Comparison of ENCODE assay signal across 8 cellular contexts in genomic region chr10:122051609-122052385, GRCh38.
DNase-seq lines count a peak whose midpoint lies in the region; ATAC-seq and TF ChIP-seq lines count a peak whose summit lies in the region.

No MANE protein-coding gene starts in this region.

- H3K18ac ChIP-seq in mesendoderm (ENCODE audit: low read length), result no peak overlapping the region

- H3K27ac ChIP-seq in C4-2B (no peak overlapping the region; the same call in 1 of the 2 replicates), mesendoderm (ENCODE audit: low read depth, low read length) (no peak overlapping the region)

- no peak overlapping the region for H4K8ac ChIP-seq in mesendoderm (ENCODE audit: low read depth, low read length)

- no peaks in the 10 kb centered on the region for H3K27me3 ChIP-seq in mesendoderm (ENCODE audit: insufficient read depth, low read length, poor library complexity)

- no peaks in the 10 kb centered on the region for H3K79me1 ChIP-seq in mesendoderm (ENCODE audit: low read length)

- H3K4me3 ChIP-seq in mesendoderm (ENCODE audit: low read length), result no peak overlapping the region

- H2BK15ac ChIP-seq in mesendoderm (replicated peaks; ENCODE audit: low read depth), result no peak overlapping the region

- H2BK5ac ChIP-seq in mesendoderm (ENCODE audit: low read length), result no peak overlapping the region

- peak overlapping the region; percentile 6 for H2BK120ac ChIP-seq in mesendoderm (ENCODE audit: low read depth, low read length)

- peak; percentile 79 for TF ChIP-seq CTCF in C4-2B (conservative IDR thresholded peaks at IDR 0.05)

- H4K5ac ChIP-seq in mesendoderm (ENCODE audit: low read length), result no peak overlapping the region

- H3K9ac ChIP-seq in mesendoderm (ENCODE audit: low read length), result no peak overlapping the region

- ATAC-seq in HG03439 (IDR thresholded peaks at IDR 0.05; ENCODE audit: unreplicated experiment), result no peak

- no peak overlapping the region for H3K23ac ChIP-seq in mesendoderm (ENCODE audit: low read length)

- no peak overlapping the region for H2AK5ac ChIP-seq in mesendoderm (ENCODE audit: low read length)

- peak; percentile 92 for DNase-seq in M059J (ENCODE audit: low read depth)
- DNase-seq in dermis blood vessel endothelial cell, result peak; percentile 87
- DNase-seq in mesendoderm, result peak; percentile 89
- DNase-seq in SKM-1 (lab: John Stamatoyannopoulos, UW; ENCODE audit: unreplicated experiment), result no peak
- DNase-seq in globus pallidus (ENCODE audit: low spot score), result no peak
- DNase-seq in NCI-H510A treated with DMSO at 0.1 percent for 48 hours (lab: John Stamatoyannopoulos, UW), result no peak

- WGBS in mesendoderm (ENCODE audit: extremely low coverage, insufficient coverage, low lambda C conversion rate), result no CpG with 5 or more reads among the region's 2 CpGs

- H3K4ac ChIP-seq in mesendoderm (ENCODE audit: low read depth, low read length), result no peak overlapping the region

- H3K4me1 ChIP-seq in mesendoderm (ENCODE audit: control insufficient read depth, low read depth, low read length), result no peaks in the 10 kb centered on the region

- no peak overlapping the region for H3K4me2 ChIP-seq in mesendoderm (ENCODE audit: low read length)

- H3K79me2 ChIP-seq in mesendoderm (ENCODE audit: control insufficient read depth, insufficient read depth, low read length), result no peaks in the 10 kb centered on the region

- H3K56ac ChIP-seq in mesendoderm (ENCODE audit: low read length), result peak overlapping the region; percentile 3

- H3K36me3 ChIP-seq in mesendoderm (ENCODE audit: control insufficient read depth, insufficient read depth, low read length), result no peaks in the 10 kb centered on the region

Comparison
In these comparisons a context has a peak if more than half of its experiments do, and no peak if none do; other contexts are left out.
1. DNase-seq: peak in M059J (single experiment), dermis blood vessel endothelial cell (single experiment) and mesendoderm (single experiment); none in SKM-1 (single experiment), globus pallidus (single experiment) and NCI-H510A treated with DMSO at 0.1 percent for 48 hours (single experiment).